In genomic region chr9:92432972-92433548, GRCh38 we compare ENCODE assay signal across 16 cellular contexts. TPM values are rescaled to one million over a fixed set of nuclear protein-coding genes. Genes with fewer than 3 reads are reported as not detected.
DNase-seq lines count a peak whose midpoint lies in the region; ATAC-seq, FAIRE-seq and TF ChIP-seq lines count a peak whose summit lies in the region.
"Had no signal": no experiment of that assay in that cellular context is flagged by ENCODE, and none has a peak within 500 bp of the region (broad histone marks: within the 10 kb centered on the region; RNA-seq: fewer than 3 reads in every experiment).

No MANE protein-coding gene starts in this region.

- intact Hi-C loops in OCI-LY7 (cut with micrococcal nuclease; ENCODE audit: unreplicated experiment), result no loop called here
- intact Hi-C loops in prostate gland (cut with DNase I), result no loop called here

- CTCF ChIA-PET in OCI-LY7 (lab: Charles Lee; ENCODE audit: unreplicated experiment), result no interaction called here

- H3K9me2 ChIP-seq in OCI-LY7 (ENCODE audit: insufficient read depth, low read length), result no peaks in the 10 kb centered on the region

- H3K9me3 ChIP-seq in OCI-LY7 (ENCODE audit: low read length) (no peaks in the 10 kb centered on the region), prostate gland (no peaks in the 10 kb centered on the region)
- H3K9me3 ChIP-seq: BLaER1, Caco-2 had no signal

- POLR2A ChIA-PET in OCI-LY7 (lab: Charles Lee), result no interaction called here

- no peaks in the 10 kb centered on the region for H3K9me3 Mint-ChIP-seq in HFFc6
- H3K9me3 Mint-ChIP-seq: CD8-positive, alpha-beta memory T cell; GM23338 had no signal

- no peak overlapping the region for H2AFZ ChIP-seq in OCI-LY7 (ENCODE audit: low read length)
- H2AFZ ChIP-seq: GM23338 had no signal

- H3K4me3 ChIP-seq in OCI-LY7 (ENCODE audit: low read depth, low read length, poor library complexity, severe bottlenecking) (no peak overlapping the region), prostate gland (no peak overlapping the region)
- H3K4me3 ChIP-seq: BLaER1, GM23338 had no signal

- H4K20me1 ChIP-seq in OCI-LY7 (ENCODE audit: insufficient read depth, low read length), result no peaks in the 10 kb centered on the region
- H4K20me1 ChIP-seq: BLaER1 had no signal

- FAIRE-seq in endometrium (lab: Jason Lieb, UNC), result peak; percentile 70
- FAIRE-seq: A204.1, GM18507 had no signal

- H3K27ac ChIP-seq in OCI-LY7 (ENCODE audit: low read depth, low read length, poor library complexity, severe bottlenecking) (no peak overlapping the region), prostate gland (peak overlapping the region in 1 of 2 donors; percentile 5)
- H3K27ac ChIP-seq: BLaER1 had no signal

- H3K79me2 ChIP-seq in OCI-LY7 (ENCODE audit: insufficient read depth, low read depth, low read length), result no peaks in the 10 kb centered on the region

- no peak overlapping the region for H3K27ac Mint-ChIP-seq in HFFc6
- H3K27ac Mint-ChIP-seq: CD8-positive, alpha-beta memory T cell; GM23338 had no signal

- H3K4me1 ChIP-seq in OCI-LY7 (ENCODE audit: insufficient read depth, low read length, poor library complexity, severe bottlenecking) (no peaks in the 10 kb centered on the region), prostate gland (replicated peaks) (no peaks in the 10 kb centered on the region)
- H3K4me1 ChIP-seq: BLaER1, Caco-2 had no signal

- ATAC-seq in omental fat pad (ENCODE audit: low FRiP score) (peak; percentile 92), GM21786 (IDR thresholded peaks at IDR 0.05; ENCODE audit: unreplicated experiment) (no peak)
- ATAC-seq: GM23338 had no signal

- no peaks in the 10 kb centered on the region for H3K27me3 ChIP-seq in prostate gland (replicated peaks; ENCODE audit: insufficient read depth)
- H3K27me3 ChIP-seq: BLaER1 had no signal

- H3K36me3 ChIP-seq in OCI-LY7 (ENCODE audit: insufficient read depth, low read length), result no peaks in the 10 kb centered on the region
- no peaks in the 10 kb centered on the region for H3K36me3 ChIP-seq in prostate gland

- H3K36me3 Mint-ChIP-seq in HFFc6 (ENCODE audit: low read depth), result no peaks in the 10 kb centered on the region; the same call in 1 of the 2 replicates
- H3K36me3 Mint-ChIP-seq: CD8-positive, alpha-beta memory T cell had no signal

- H3K27me3 Mint-ChIP-seq in HFFc6 (ENCODE audit: insufficient read depth), result no peaks in the 10 kb centered on the region; the same call in 1 of the 2 replicates
- H3K27me3 Mint-ChIP-seq: CD8-positive, alpha-beta memory T cell had no signal

- TF ChIP-seq POLR2A in prostate gland (IDR thresholded peaks at IDR 0.05), result no peak

- no peak overlapping the region for H3K4me2 ChIP-seq in OCI-LY7 (ENCODE audit: low read length)
- H3K4me2 ChIP-seq: BLaER1, GM23338 had no signal

- TF ChIP-seq CTCF in OCI-LY7 (conservative IDR thresholded peaks at IDR 0.05; ENCODE audit: low read length) (no peak), omental fat pad (IDR thresholded peaks at IDR 0.05) (no peak), prostate gland (IDR thresholded peaks at IDR 0.05) (no peak), HFFc6 (IDR thresholded peaks at IDR 0.05) (no peak)

- WGBS in prostate gland, result 71% methylated on average over 5 of the region's 5 CpGs

- H3K4me3 Mint-ChIP-seq in HFFc6, result no peak overlapping the region
- H3K4me3 Mint-ChIP-seq: CD8-positive, alpha-beta memory T cell; GM23338 had no signal

- BruUV-seq in OCI-LY7 (replicated peaks; lab: Mats Ljungman, UMichigan), result TSS peak; percentile 34

- H3K4me1 Mint-ChIP-seq in HFFc6 (ENCODE audit: low read depth), result no peaks in the 10 kb centered on the region
- H3K4me1 Mint-ChIP-seq: CD8-positive, alpha-beta memory T cell; GM23338 had no signal

- DNase-seq in OCI-LY7 (ENCODE audit: low spot score), result no peak
- no peak for DNase-seq in omental fat pad (ENCODE audit: low spot score)
- DNase-seq in putamen (ENCODE audit: low spot score), result no peak
- DNase-seq in prostate gland (ENCODE audit: low spot score), result no peak
- DNase-seq in HFFc6, result no peak
- DNase-seq: AML-193; Caco-2; CD8-positive, alpha-beta memory T cell; H7 had no signal

RNA-seq across cellular contexts. Expression of gene OMD, which starts 8.8 kb away (rescaled TPM):
- not detected in 2 replicates for total RNA-seq in OCI-LY7 (2014; rRNA removed; shearing (Covaris generic))
- total RNA-seq in OCI-LY7 (2022) (not detected in 2 replicates), omental fat pad (100 to 1,000 TPM in 1 of 4 donors, 10 to 100 TPM in 3; 10.2 to 122 (median 40.2) TPM), prostate gland (1 to 10 TPM; 3.6 to 6.5 TPM)
- not detected for total RNA-seq in HFFc6 (2021; fragmentation: NEBNext Ultra II Directional; extraction: Animal tissue kit (Norgen Biotek cat#: 25700))
- total RNA-seq: Caco-2; CD8-positive, alpha-beta memory T cell; Daoy; GM23338; H7 had no signal

RNA-seq across cellular contexts. Expression of gene OGN, which starts 28.7 kb away (rescaled TPM):
- not detected in 2 replicates for total RNA-seq in OCI-LY7 (2014; rRNA removed; shearing (Covaris generic))
- not detected in 2 replicates for total RNA-seq in OCI-LY7 (2022)
- 100 to 1,000 TPM in 3 of 4 donors, 10 to 100 TPM in 1; 24.6 to 412 (median 114) TPM for total RNA-seq in omental fat pad
- total RNA-seq in prostate gland, result 10 to 100 TPM in 1 of 2 donors, 1 to 10 TPM in 1; 6.9 to 24.4 TPM
- total RNA-seq in HFFc6 (2021; fragmentation: NEBNext Ultra II Directional; extraction: Animal tissue kit (Norgen Biotek cat#: 25700)), result under 1 TPM in 1 of 6 experiments, not detected in 5; 0.12 TPM
- total RNA-seq: Caco-2; CD8-positive, alpha-beta memory T cell; Daoy; GM23338; H7 had no signal

RNA-seq across cellular contexts. Expression of gene ASPN, which starts 49.2 kb away (rescaled TPM):
- not detected in 2 replicates for total RNA-seq in OCI-LY7 (2014; rRNA removed; shearing (Covaris generic))
- total RNA-seq in OCI-LY7 (2022), result not detected in 2 replicates
- total RNA-seq in omental fat pad, result 10 to 100 TPM in 2 of 4 donors, 1 to 10 TPM in 2; 4.8 to 17.7 (median 11.4) TPM
- 1 to 10 TPM in 1 of 2 donors, under 1 TPM in 1; 0.68 to 1.8 TPM for total RNA-seq in prostate gland
- total RNA-seq in HFFc6 (2021; fragmentation: NEBNext Ultra II Directional; extraction: Animal tissue kit (Norgen Biotek cat#: 25700)), result 1 to 10 TPM; 4.0 to 6.7 (median 4.6) TPM
- total RNA-seq: Caco-2; CD8-positive, alpha-beta memory T cell; Daoy; GM23338; H7 had no signal

Comparison
In these comparisons a context has a peak if more than half of its experiments do, and no peak if none do; other contexts are left out.
1. RNA of gene OMD, which starts 8.8 kb away (total RNA-seq): 10.2 to 122 TPM in omental fat pad and 3.6 to 6.5 TPM in prostate gland; not detected in OCI-LY7 and not detected in HFFc6; every median in the first group is over 4 times any median in the second.
2. RNA of gene OGN, which starts 28.7 kb away (total RNA-seq): 24.6 to 412 TPM in omental fat pad and 6.9 to 24.4 TPM in prostate gland; 0.12 TPM in HFFc6 and not detected in OCI-LY7; every median in the first group is over 4 times any median in the second.